8 cellular contexts compared by ENCODE assay signal in the genomic region with DNA sequence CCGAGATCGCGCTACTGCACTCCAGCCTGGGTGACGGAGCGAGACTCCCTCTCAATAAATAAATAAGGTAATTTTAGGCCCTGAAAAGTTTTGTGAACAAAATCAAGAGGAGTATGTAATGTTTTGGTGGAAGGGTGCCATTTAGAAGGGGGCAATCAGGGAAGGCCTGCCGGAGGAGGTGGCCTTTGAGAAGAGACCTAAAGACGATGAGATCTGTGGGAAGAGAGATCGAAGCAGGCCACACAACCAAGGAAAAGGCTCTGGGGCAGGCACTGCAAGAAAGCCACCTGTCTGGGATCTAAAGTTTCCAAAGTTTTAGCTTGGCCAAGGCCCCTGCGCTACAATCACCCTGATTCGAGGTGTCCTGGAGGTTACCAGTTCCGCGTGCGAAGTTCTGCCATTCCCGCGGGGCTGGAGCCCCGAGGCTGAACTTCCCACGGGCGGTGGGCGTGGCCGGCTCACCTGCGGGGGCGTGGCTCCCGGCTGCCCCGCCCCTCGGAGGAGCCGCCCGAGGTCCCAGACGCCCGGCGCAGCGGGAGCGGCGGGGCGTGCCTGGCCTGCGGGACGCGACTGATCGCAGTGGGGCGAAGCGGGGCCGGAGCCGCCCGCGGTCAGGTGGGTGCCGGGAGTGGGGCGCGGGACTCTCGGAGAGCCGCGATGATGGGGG. TPM values are rescaled to one million over a fixed set of nuclear protein-coding genes. Genes with fewer than 3 reads are reported as not detected.
DNase-seq lines count a peak whose midpoint lies in the region; ATAC-seq and TF ChIP-seq lines count a peak whose summit lies in the region.

A gene (plus strand): TSS at position 519 of the 667 bp plus-strand sequence. CDS start 4,792 bp downstream, outside the sequence.

- no peaks in the 10 kb centered on the region for H3K36me3 ChIP-seq in naive thymus-derived CD4-positive, alpha-beta T cell (ENCODE audit: control insufficient read depth in 2 of 3, insufficient read depth in 3 of 3, low read length in 3 of 3)

- no peaks in the 10 kb centered on the region for H3K9me3 Mint-ChIP-seq in chondrocyte (ENCODE audit: low read depth)
- H3K9me3 Mint-ChIP-seq in naive thymus-derived CD4-positive, alpha-beta T cell, result no peaks in the 10 kb centered on the region

- DNase-seq in HK-2 (ENCODE audit: unreplicated experiment), result peak; percentile 52
- DNase-seq in T-helper 17 cell, result peak in 2 of 3 donors; percentile 45 to 46
- DNase-seq in chondrocyte (ENCODE audit: low spot score), result no peak
- peak in 8 of 9 donors; percentile 12 to 66 (median 28) for DNase-seq in naive thymus-derived CD4-positive, alpha-beta T cell
- DNase-seq in epidermal melanocyte (ENCODE audit: insufficient read length, low spot score), result no peak
- no peak for DNase-seq in activated gamma-delta T cell treated with Interleukin-2 at 50 U/mL for 16 hours

- peaks cover 27% of the 10 kb centered on the region for H3K27me3 Mint-ChIP-seq in T-helper 17 cell
- H3K27me3 Mint-ChIP-seq in chondrocyte (ENCODE audit: low read depth), result peaks cover 5% of the 10 kb centered on the region
- H3K27me3 Mint-ChIP-seq in naive thymus-derived CD4-positive, alpha-beta T cell, result peaks cover 24 to 39% (median 30%) of the 10 kb centered on the region in 5 donors

- TF ChIP-seq CTCF in chondrocyte (IDR thresholded peaks at IDR 0.05), result no peak

- intact Hi-C loops in naive thymus-derived CD4-positive, alpha-beta T cell (cut with micrococcal nuclease), result no loop called here

- H3K27ac Mint-ChIP-seq in T-helper 17 cell (no peak within 1 kb of the TSS), chondrocyte (ENCODE audit: unreplicated experiment) (no peak within 1 kb of the TSS)
- H3K27ac Mint-ChIP-seq in naive thymus-derived CD4-positive, alpha-beta T cell, result peak within 1 kb of the TSS in 2 of 9 donors; percentile 46 to 71

- H3K4me3 Mint-ChIP-seq in T-helper 17 cell (peak within 1 kb of the TSS; percentile 64), chondrocyte (ENCODE audit: unreplicated experiment) (peak within 1 kb of the TSS; percentile 25)
- peak within 1 kb of the TSS; percentile 56 to 82 (median 74) for H3K4me3 Mint-ChIP-seq in naive thymus-derived CD4-positive, alpha-beta T cell

- H3K27me3 ChIP-seq in naive thymus-derived CD4-positive, alpha-beta T cell (ENCODE audit: control insufficient read depth in 2 of 2, insufficient read depth in 2 of 2, low read length in 2 of 2), result peaks cover 0 to 12% of the 10 kb centered on the region in 2 donors

- H3K4me1 ChIP-seq in naive thymus-derived CD4-positive, alpha-beta T cell (ENCODE audit: control insufficient read depth in 2 of 2, insufficient read depth in 2 of 2, low read length in 2 of 2), result no peaks in the 10 kb centered on the region

- no peak within 1 kb of the TSS for H3K27ac ChIP-seq in naive thymus-derived CD4-positive, alpha-beta T cell (ENCODE audit: low read depth, low read length)

- H3K36me3 Mint-ChIP-seq in T-helper 17 cell (ENCODE audit: low read depth) (peaks cover 4% of the 10 kb centered on the region), chondrocyte (ENCODE audit: low read depth) (peaks cover 1% of the 10 kb centered on the region)
- no peaks in the 10 kb centered on the region for H3K36me3 Mint-ChIP-seq in naive thymus-derived CD4-positive, alpha-beta T cell

- POLR2A ChIA-PET in naive thymus-derived CD4-positive, alpha-beta T cell (lab: Charles Lee), result no interaction called here

- no peaks in the 10 kb centered on the region for H3K9me3 ChIP-seq in T-helper 17 cell (ENCODE audit: control insufficient read depth, low read length, poor library complexity, severe bottlenecking)
- no peaks in the 10 kb centered on the region for H3K9me3 ChIP-seq in naive thymus-derived CD4-positive, alpha-beta T cell (ENCODE audit: control insufficient read depth in 2 of 3, low read length in 3 of 3)

- H3K4me1 Mint-ChIP-seq in T-helper 17 cell (peaks cover 8% of the 10 kb centered on the region), chondrocyte (ENCODE audit: low read depth) (peaks cover 7% of the 10 kb centered on the region)
- H3K4me1 Mint-ChIP-seq in naive thymus-derived CD4-positive, alpha-beta T cell, result peaks cover 4 to 11% (median 9%) of the 10 kb centered on the region in 7 donors

- H3K4me3 ChIP-seq in naive thymus-derived CD4-positive, alpha-beta T cell (ENCODE audit: low read length), result no peak within 1 kb of the TSS

- CTCF ChIA-PET in naive thymus-derived CD4-positive, alpha-beta T cell (lab: Charles Lee), result no interaction called here

- peak; percentile 51 for ATAC-seq in T-helper 17 cell
- ATAC-seq in naive thymus-derived CD4-positive, alpha-beta T cell, result peak; percentile 28
- no peak for ATAC-seq in GM18498 (IDR thresholded peaks at IDR 0.05; ENCODE audit: unreplicated experiment)
- ATAC-seq in HG03565 (IDR thresholded peaks at IDR 0.05; ENCODE audit: unreplicated experiment), result no peak

RNA-seq across cellular contexts. Expression of the gene that starts here (rescaled TPM):
- total RNA-seq in T-helper 17 cell, result not detected
- 0.22 TPM in 1 of 3 replicates, not detected in the others for total RNA-seq in chondrocyte
- not detected for total RNA-seq in naive thymus-derived CD4-positive, alpha-beta T cell
- polyA plus RNA-seq in naive thymus-derived CD4-positive, alpha-beta T cell, result under 1 TPM in 1 of 2 donors, not detected in 1; 0.18 TPM

Comparison
In these comparisons a context has a peak if more than half of its experiments do, and no peak if none do; other contexts are left out.
1. Peak in DNase-seq and ATAC-seq in T-helper 17 cell; RNA of the gene not detected or under 1 TPM.
2. Peak in DNase-seq and ATAC-seq in naive thymus-derived CD4-positive, alpha-beta T cell; RNA of the gene not detected or under 1 TPM.